Comparison of ENCODE assay signal across 23 cellular contexts in the genomic region with DNA sequence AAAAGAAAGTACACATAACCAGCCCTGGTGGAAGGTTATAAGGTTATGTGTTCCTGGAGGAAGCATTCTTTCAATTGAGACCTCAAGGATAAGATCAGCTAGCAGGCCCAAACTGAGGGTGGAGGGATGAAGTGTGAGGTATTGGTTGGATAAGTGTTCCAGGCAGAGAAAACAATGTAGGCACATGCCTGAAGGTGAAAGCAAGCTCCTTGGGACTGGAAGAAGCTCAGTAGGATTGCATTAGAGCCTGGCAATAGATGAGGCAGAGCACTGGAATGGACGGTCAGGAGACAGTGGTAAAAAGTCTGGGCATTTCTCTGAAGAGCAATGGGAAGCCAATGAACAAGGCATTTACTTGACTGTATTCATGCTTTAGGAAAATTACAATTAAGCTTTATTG. TPM values are rescaled to one million over a fixed set of nuclear protein-coding genes. Genes with fewer than 3 reads are reported as not detected.
DNase-seq lines count a peak whose midpoint lies in the region; ATAC-seq, FAIRE-seq and TF ChIP-seq lines count a peak whose summit lies in the region.
"Had no signal": no experiment of that assay in that cellular context is flagged by ENCODE, and none has a peak within 500 bp of the region (broad histone marks: within the 10 kb centered on the region; RNA-seq: fewer than 3 reads in every experiment).

No MANE protein-coding gene starts in this region.

- no peak overlapping the region for H3K4me3 Mint-ChIP-seq in HFFc6
- H3K4me3 Mint-ChIP-seq in memory B cell: no peak overlapping the region
- H3K4me3 Mint-ChIP-seq: activated T-cell treated with anti-CD3 and anti-CD28 coated beads, Interleukin-2, amount 50 U/mL, for 4 hours; CD4-positive, alpha-beta T cell; endodermal cell; T-cell had no signal

- BruUV-seq in K562 (replicated peaks; lab: Mats Ljungman, UMichigan): no TSS peak
- BruUV-seq in PC-3 (replicated peaks; lab: Mats Ljungman, UMichigan): no TSS peak

- TF ChIP-seq POLR2A in K562 (conservative IDR thresholded peaks at IDR 0.05): no peak

- H3K27me3 ChIP-seq in K562 (ENCODE audit: control insufficient read depth in 2 of 2, insufficient read depth in 2 of 2, low read length in 2 of 2) (no peaks in the 10 kb centered on the region), PC-3 (ENCODE audit: low read length) (no peaks in the 10 kb centered on the region)

- H3K27me3 Mint-ChIP-seq in HFFc6 (ENCODE audit: insufficient read depth): peaks cover 5% of the 10 kb centered on the region
- H3K27me3 Mint-ChIP-seq in memory B cell: no peaks in the 10 kb centered on the region
- H3K27me3 Mint-ChIP-seq: CD4-positive, alpha-beta T cell; T-cell had no signal

- H3K36me3 Mint-ChIP-seq in HFFc6 (ENCODE audit: low read depth): no peaks in the 10 kb centered on the region
- no peaks in the 10 kb centered on the region for H3K36me3 Mint-ChIP-seq in memory B cell
- H3K36me3 Mint-ChIP-seq: T-cell had no signal

- FAIRE-seq in K562 (lab: Jason Lieb, UNC): no peak
- FAIRE-seq: GM19239, urothelium cell line had no signal

- 0 out of 2 replicates have a peak overlapping the region, but pooled peaks have one; percentile 8 for H2AFZ ChIP-seq in K562 (ENCODE audit: low read depth, low read length)
- H2AFZ ChIP-seq in PC-3 (ENCODE audit: low read length): no peak overlapping the region
- H2AFZ ChIP-seq: PC-9 had no signal

- POLR2A ChIA-PET in K562 (lab: Yijun Ruan, JAX): no interaction called here
- POLR2A ChIA-PET in PC-3 (lab: Charles Lee; ENCODE audit: unreplicated experiment): interaction anchor here (0.6 kb wide), 1 partner anchor 65 kb away, joined by 16 read pairs; no protein-coding TSS in a partner anchor

- TF ChIP-seq CTCF in HFFc6 (IDR thresholded peaks at IDR 0.05) (no peak), K562 (IDR thresholded peaks at IDR 0.05 in 2 of 3, conservative IDR thresholded peaks at IDR 0.05 in 1 of 3; ENCODE audit: insufficient read depth in 2 of 3, low read depth in 1 of 3, low read length in 3 of 3) (no peak), PC-3 (conservative IDR thresholded peaks at IDR 0.05; ENCODE audit: low read depth, low read length) (no peak)

- peaks cover 34% of the 10 kb centered on the region for H3K4me1 Mint-ChIP-seq in HFFc6 (ENCODE audit: low read depth)
- H3K4me1 Mint-ChIP-seq in memory B cell: peaks cover 27% of the 10 kb centered on the region
- H3K4me1 Mint-ChIP-seq: endodermal cell had no signal

- no peaks in the 10 kb centered on the region for H3F3A ChIP-seq in PC-3 (ENCODE audit: low read length, unreplicated experiment)

- CTCF ChIA-PET in K562 (lab: Yijun Ruan, JAX; ENCODE audit: low intra/inter-chr PET ratio): no interaction called here
- CTCF ChIA-PET in PC-3 (lab: Charles Lee): no interaction called here

- H3K27ac Mint-ChIP-seq in HFFc6 (no peak overlapping the region), memory B cell (peak overlapping the region; percentile 84)
- H3K27ac Mint-ChIP-seq: endodermal cell, T-cell had no signal

- H3K27ac ChIP-seq in K562 (ENCODE audit: extremely low read depth, low read depth, low read length) (no peak overlapping the region), PC-3 (ENCODE audit: low read length) (no peak overlapping the region)
- H3K27ac ChIP-seq: PC-9, psoas muscle had no signal

- H3K36me3 ChIP-seq in K562 (ENCODE audit: control insufficient read depth, insufficient read depth, low read length): no peaks in the 10 kb centered on the region
- no peaks in the 10 kb centered on the region for H3K36me3 ChIP-seq in PC-3 (ENCODE audit: low read depth, low read length)

- no peaks in the 10 kb centered on the region for H3K9me3 Mint-ChIP-seq in HFFc6
- H3K9me3 Mint-ChIP-seq in memory B cell: no peaks in the 10 kb centered on the region
- H3K9me3 Mint-ChIP-seq: activated T-cell treated with anti-CD3 and anti-CD28 coated beads, Interleukin-2, amount 50 U/mL, for 4 hours; CD4-positive, alpha-beta T cell; endodermal cell; T-cell had no signal

- peak; percentile 29 for DNase-seq in AG20443 (ENCODE audit: low spot score)
- peak; percentile 38 for DNase-seq in HFFc6
- no peak for DNase-seq in K562 (ENCODE audit: extremely low read depth in 1 of 4, low spot score in 3 of 4)
- DNase-seq in memory B cell (ENCODE audit: low spot score in 2 of 2): no peak
- DNase-seq in HPDE6-E6E7 (ENCODE audit: extremely low spot score): no peak
- no peak for DNase-seq in OCI-M2 (lab: John Stamatoyannopoulos, UW; ENCODE audit: unreplicated experiment)
- DNase-seq in PC-3: no peak
- DNase-seq: activated CD8-positive, alpha-beta memory T cell treated with anti-CD3 and anti-CD28 coated beads for 24 hours; activated T-cell treated with anti-CD3 and anti-CD28 coated beads, Interleukin-2, amount 50 U/mL, for 4 hours; amygdala; CD4-positive, alpha-beta T cell; cortex of kidney; endodermal cell; glutamatergic neuron; left cardiac atrium; NCI-H1436; NCI-H2107; PC-9; psoas muscle; T-cell had no signal

- no peaks in the 10 kb centered on the region for H3K9me3 ChIP-seq in K562 (replicated peaks; ENCODE audit: control insufficient read depth, insufficient read depth, low read depth, low read length)
- H3K9me3 ChIP-seq in PC-3 (ENCODE audit: low read length): no peaks in the 10 kb centered on the region
- H3K9me3 ChIP-seq: psoas muscle had no signal

- intact Hi-C loops in K562 (cut with micrococcal nuclease) (no loop called here), PC-3 (cut with micrococcal nuclease) (no loop called here)

- H3K4me3 ChIP-seq in K562: no peak overlapping the region
- H3K4me3 ChIP-seq in PC-3 (ENCODE audit: low read length): no peak overlapping the region
- H3K4me3 ChIP-seq: PC-9, psoas muscle had no signal

- H3K4me1 ChIP-seq in K562 (replicated peaks in 1 of 2; ENCODE audit: control insufficient read depth in 2 of 2, insufficient read depth in 2 of 2, low read length in 2 of 2) (peaks cover 8 to 18% of the 10 kb centered on the region in 2 experiments), PC-3 (ENCODE audit: insufficient read depth, low read length) (peaks cover 25% of the 10 kb centered on the region)

- ATAC-seq in K562 (no peak), memory B cell (ENCODE audit: low read depth) (no peak), HG03342 (IDR thresholded peaks at IDR 0.05; ENCODE audit: unreplicated experiment) (no peak), PC-3 (no peak)
- ATAC-seq: T-cell had no signal

- no peaks in the 10 kb centered on the region for H3K9me2 ChIP-seq in PC-3 (replicated peaks; ENCODE audit: low read length)

- in situ Hi-C loops in K562 (cut with MboI): no loop called here

- 80% methylated on average over 1 of the region's 1 CpG for WGBS in K562 (ENCODE audit: insufficient coverage, low coverage, missing lambda C conversion rate)

- H3K4me2 ChIP-seq in K562 (ENCODE audit: insufficient read depth, low read length): no peak overlapping the region
- no peak overlapping the region for H3K4me2 ChIP-seq in PC-3 (ENCODE audit: low read length)
- H3K4me2 ChIP-seq: PC-9 had no signal

- TF ChIP-seq EP300 in K562 (IDR thresholded peaks at IDR 0.05; ENCODE audit: low read length): no peak

- H3K9ac ChIP-seq in K562 (ENCODE audit: insufficient read depth in 1 of 2, low read depth in 2 of 2, low read length in 2 of 2) (no peak overlapping the region), PC-3 (ENCODE audit: low read length) (no peak overlapping the region)

- TF ChIP-seq RAD21 in K562 (CRISPR knock-in tag; conservative IDR thresholded peaks at IDR 0.05 in 1 of 2, IDR thresholded peaks at IDR 0.05 in 1 of 2): no peak

- H3K79me2 ChIP-seq in K562 (ENCODE audit: control insufficient read depth, insufficient read depth, low read length) (no peaks in the 10 kb centered on the region), PC-3 (ENCODE audit: low read length) (no peaks in the 10 kb centered on the region)

- no peaks in the 10 kb centered on the region for H3K9me1 ChIP-seq in K562 (ENCODE audit: control insufficient read depth, insufficient read depth, low read length)

- no peaks in the 10 kb centered on the region for H4K20me1 ChIP-seq in K562 (replicated peaks; ENCODE audit: control insufficient read depth, insufficient read depth, low read length)
- no peaks in the 10 kb centered on the region for H4K20me1 ChIP-seq in PC-3 (ENCODE audit: low read length)

RNA-seq across cellular contexts. Expression of gene GPCPD1, which starts 49.5 kb away (rescaled TPM):
- 10 to 100 TPM; 15.1 to 18.5 (median 16.4) TPM for total RNA-seq in HFFc6 (2021; fragmentation: NEBNext Ultra II Directional; extraction: Animal tissue kit (Norgen Biotek cat#: 25700))
- total RNA-seq in K562 (2011; cell fraction: chromatin; rRNA removed; ENCODE audit: low replicate concordance): 34.0 and 115 TPM in 2 replicates
- 12.7 and 17.1 TPM in 2 replicates for total RNA-seq in K562 (2011; cell fraction: nucleolus; rRNA removed)
- total RNA-seq in K562 (2011; cell fraction: nucleoplasm; rRNA removed): 35.8 and 53.4 TPM in 2 replicates
- total RNA-seq in K562 (2014; rRNA removed) (5.8 and 8.5 TPM in 2 replicates), K562 (2014; rRNA removed; fragmentation: Illumina TruSeq; extraction: Trizol) (14.7 and 16.0 TPM in 2 replicates), K562 (2015; rRNA removed; fragmentation: Illumina TruSeq; extraction: Trizol) (7.4 and 8.6 TPM in 2 replicates), K562 (2021) (12.4 and 14.9 TPM in 2 replicates), PC-3 (2014; rRNA removed) (13.0 and 16.8 TPM in 2 replicates)
- polyA plus RNA-seq in K562 (2011; rRNA removed) (19.2 and 23.0 TPM in 2 replicates), K562 (2014; fragmentation: Illumina TruSeq; extraction: Trizol) (7.4 and 8.6 TPM in 2 replicates), K562 (2014; fragmentation: Nextera tagmentation; extraction: Ambion mirVana) (1 to 10 TPM; 3.3 to 4.2 TPM), K562 (2014; rRNA removed) (8.6 and 12.5 TPM in 2 replicates)
- 3.2 and 10.2 TPM in 2 replicates for polyA plus RNA-seq in K562 (2011; cell fraction: cytosol; rRNA removed)
- polyA plus RNA-seq in K562 (2011; cell fraction: nucleus; rRNA removed): 32.5 and 69.6 TPM in 2 replicates
- polyA plus RNA-seq in K562 (2012): 6.4 and 11.6 TPM in 2 replicates
- polyA minus RNA-seq in K562 (2011; rRNA and poly(A)+ RNA removed): 25.3 and 39.7 TPM in 2 replicates
- 5.0 and 8.5 TPM in 2 replicates for polyA minus RNA-seq in K562 (2011; cell fraction: cytosol; rRNA and poly(A)+ RNA removed)
- polyA minus RNA-seq in K562 (2011; cell fraction: nucleus; rRNA and poly(A)+ RNA removed): 15.9 and 42.7 TPM in 2 replicates

Comparison
In these comparisons a context has a peak if more than half of its experiments do, and no peak if none do; other contexts are left out.
1. DNase-seq: peak in AG20443 (single experiment) and HFFc6 (single experiment); none in K562 (0 of 4), memory B cell (0 of 2), HPDE6-E6E7 (single experiment), OCI-M2 (single experiment) and PC-3 (single experiment).